Comparison of ENCODE assay signal across 1 cellular context in genomic region chr1:225653463-225654276, GRCh38.
A peak's percentile ranks its signal among the peaks of the same experiment; 100 is the strongest.
TF ChIP-seq lines count a peak whose summit lies in the region.

No MANE protein-coding gene starts in this region.

TF ChIP-seq in HepG2, 621 proteins besides CTCF, POLR2A, EP300 and RAD21 (continued from another document):
- TF ChIP-seq ZNF639 (CRISPR knock-in tag; conservative IDR thresholded peaks at IDR 0.05): no peak
- TF ChIP-seq SIX1 (CRISPR knock-in tag; IDR thresholded peaks at IDR 0.05; ENCODE audit: borderline replicate concordance): no peak
- TF ChIP-seq ZFP91 (CRISPR knock-in tag; IDR thresholded peaks at IDR 0.05; ENCODE audit: borderline replicate concordance): peak; percentile 49; the same call in 1 of the 2 replicates
- TF ChIP-seq ZNF513 (CRISPR knock-in tag; conservative IDR thresholded peaks at IDR 0.05): no peak
- TF ChIP-seq KDM3A (CRISPR knock-in tag; IDR thresholded peaks at IDR 0.05; ENCODE audit: low read depth): peak; percentile 50; the same call in 1 of the 2 replicates
- peak; percentile 69 for TF ChIP-seq ZFX (CRISPR knock-in tag; IDR thresholded peaks at IDR 0.05; ENCODE audit: low read depth)
- TF ChIP-seq SALL2 (CRISPR knock-in tag; IDR thresholded peaks at IDR 0.05): peak; percentile 31; the same call in 1 of the 2 replicates
- TF ChIP-seq ZNF207 (IDR thresholded peaks at IDR 0.05; ENCODE audit: borderline replicate concordance): no peak
- TF ChIP-seq ZBTB37 (CRISPR knock-in tag; IDR thresholded peaks at IDR 0.05): no peak
- no peak for TF ChIP-seq RFXANK (CRISPR knock-in tag; IDR thresholded peaks at IDR 0.05)
- no peak for TF ChIP-seq MAFK (conservative IDR thresholded peaks at IDR 0.05 in 1 of 2, IDR thresholded peaks at IDR 0.05 in 1 of 2; ENCODE audit: low read length in 2 of 2)
- TF ChIP-seq U2AF1 (optimal IDR thresholded peaks at IDR 0.05; ENCODE audit: low read depth, low read length): no peak
- peak; percentile 47; the same call in 1 of the 2 replicates for TF ChIP-seq POGZ (CRISPR knock-in tag; IDR thresholded peaks at IDR 0.05)
- TF ChIP-seq ZNF33B (CRISPR knock-in tag; IDR thresholded peaks at IDR 0.05): no peak
- no peak for TF ChIP-seq PRPF4 (IDR thresholded peaks at IDR 0.05; ENCODE audit: low read depth, low read length, poor library complexity, severe bottlenecking)
- TF ChIP-seq ZNF691 (CRISPR knock-in tag; IDR thresholded peaks at IDR 0.05; ENCODE audit: borderline replicate concordance, low read depth): 0 out of 2 replicates have a peak, but pooled peaks have one; percentile 36
- peak; percentile 40; the same call in 1 of the 2 replicates for TF ChIP-seq CAMTA2 (CRISPR knock-in tag; IDR thresholded peaks at IDR 0.05; ENCODE audit: borderline replicate concordance)
- TF ChIP-seq KLF13 (CRISPR knock-in tag; IDR thresholded peaks at IDR 0.05): no peak
- TF ChIP-seq SP2 (CRISPR knock-in tag; IDR thresholded peaks at IDR 0.05): no peak
- TF ChIP-seq RBAK (CRISPR knock-in tag; IDR thresholded peaks at IDR 0.05): no peak
- no peak for TF ChIP-seq NR2F6 (IDR thresholded peaks at IDR 0.05)
- TF ChIP-seq NR2F6 (CRISPR knock-in tag; IDR thresholded peaks at IDR 0.05): no peak
- 0 out of 2 replicates have a peak, but pooled peaks have one; percentile 23 for TF ChIP-seq DNMT1 (CRISPR knock-in tag; IDR thresholded peaks at IDR 0.05)
- no peak for TF ChIP-seq ZFP62 (CRISPR knock-in tag; IDR thresholded peaks at IDR 0.05)
- no peak for TF ChIP-seq MAFG (CRISPR knock-in tag; IDR thresholded peaks at IDR 0.05)
- TF ChIP-seq MTA1 (CRISPR knock-in tag; IDR thresholded peaks at IDR 0.05; ENCODE audit: borderline replicate concordance): peak; percentile 61; the same call in 1 of the 2 replicates
- TF ChIP-seq MTERF4 (CRISPR knock-in tag; IDR thresholded peaks at IDR 0.05): no peak
- no peak for TF ChIP-seq SNAPC5 (CRISPR knock-in tag; IDR thresholded peaks at IDR 0.05; ENCODE audit: borderline replicate concordance)
- TF ChIP-seq SPEN (CRISPR knock-in tag; IDR thresholded peaks at IDR 0.05; ENCODE audit: low read depth): peak; percentile 22; the same call in 1 of the 2 replicates
- TF ChIP-seq ETV5 (CRISPR knock-in tag; IDR thresholded peaks at IDR 0.05; ENCODE audit: borderline replicate concordance): no peak
- TF ChIP-seq ARNT2 (CRISPR knock-in tag; IDR thresholded peaks at IDR 0.05; ENCODE audit: low read depth): no peak
- TF ChIP-seq ZNF883 (CRISPR knock-in tag; IDR thresholded peaks at IDR 0.05; ENCODE audit: not compliant biosample characterization): no peak
- peak; percentile 61; the same call in 1 of the 2 replicates for TF ChIP-seq HES4 (CRISPR knock-in tag; IDR thresholded peaks at IDR 0.05; ENCODE audit: borderline replicate concordance)
- 0 out of 2 replicates have a peak, but pooled peaks have one; percentile 2 for TF ChIP-seq MAZ (IDR thresholded peaks at IDR 0.05; ENCODE audit: borderline replicate concordance, low read depth, low read length)
- TF ChIP-seq MAZ (CRISPR knock-in tag; IDR thresholded peaks at IDR 0.05; ENCODE audit: low read depth): no peak
- no peak for TF ChIP-seq ZNF280D (CRISPR knock-in tag; IDR thresholded peaks at IDR 0.05)
- TF ChIP-seq AHR (CRISPR knock-in tag; IDR thresholded peaks at IDR 0.05): 0 out of 2 replicates have a peak, but pooled peaks have one; percentile 13
- no peak for TF ChIP-seq ARHGAP35 (CRISPR knock-in tag; IDR thresholded peaks at IDR 0.05; ENCODE audit: borderline replicate concordance)
- TF ChIP-seq ZBTB26 (CRISPR knock-in tag; IDR thresholded peaks at IDR 0.05; ENCODE audit: borderline replicate concordance): 0 out of 2 replicates have a peak, but pooled peaks have one; percentile 8
- no peak for TF ChIP-seq FOSL1 (CRISPR knock-in tag; IDR thresholded peaks at IDR 0.05; ENCODE audit: borderline replicate concordance)
- peak; percentile 59 for TF ChIP-seq ISL2 (CRISPR knock-in tag; IDR thresholded peaks at IDR 0.05)
- TF ChIP-seq MIXL1 (CRISPR knock-in tag; IDR thresholded peaks at IDR 0.05): no peak
- TF ChIP-seq ZFY (CRISPR knock-in tag; IDR thresholded peaks at IDR 0.05): peak; percentile 62; the same call in 1 of the 2 replicates
